7 cellular contexts compared by ENCODE assay signal in genomic region chr5:150783422-150783928, GRCh38. TPM values are rescaled to one million over a fixed set of nuclear protein-coding genes. Genes with fewer than 3 reads are reported as not detected.
DNase-seq lines count a peak whose midpoint lies in the region; ATAC-seq and TF ChIP-seq lines count a peak whose summit lies in the region.

No MANE protein-coding gene starts in this region.

- H3K4me3 ChIP-seq in endodermal cell (ENCODE audit: low read length), result peak overlapping the region; percentile 32
- H3K4me3 ChIP-seq in tibial nerve, result peak overlapping the region in 1 of 4 donors; percentile 4

- H3K27ac ChIP-seq in endodermal cell (ENCODE audit: low read depth, low read length), result no peak overlapping the region
- H3K27ac ChIP-seq in tibial nerve, result peak overlapping the region; percentile 56 to 96 (median 93)

- peaks cover 30% of the 10 kb centered on the region for H3K36me3 Mint-ChIP-seq in activated CD4-positive, alpha-beta memory T cell treated with anti-CD3 and anti-CD28 coated beads, Interleukin-2, amount 10 ng/mL, durations not matched to agents 7 days and 5 days (ENCODE audit: low read depth)
- H3K36me3 Mint-ChIP-seq in endodermal cell (ENCODE audit: low read depth), result peaks cover 5% of the 10 kb centered on the region
- peaks cover 6% of the 10 kb centered on the region for H3K36me3 Mint-ChIP-seq in natural killer cell treated with Interleukin-12 subunit alpha and Interleukin-12 subunit beta and Interleukin-15 and Interleukin-18, amount 100 ng/mL, for 72 hours

- no peaks in the 10 kb centered on the region for H3K36me3 ChIP-seq in endodermal cell (ENCODE audit: control insufficient read depth, insufficient read depth, low read length)
- no peaks in the 10 kb centered on the region for H3K36me3 ChIP-seq in tibial nerve

- no peak for TF ChIP-seq CTCF in endodermal cell (conservative IDR thresholded peaks at IDR 0.05)
- no peak for TF ChIP-seq CTCF in tibial nerve (IDR thresholded peaks at IDR 0.05)

- peaks cover 73% of the 10 kb centered on the region for H3K4me1 Mint-ChIP-seq in activated CD4-positive, alpha-beta memory T cell treated with anti-CD3 and anti-CD28 coated beads, Interleukin-2, amount 10 ng/mL, durations not matched to agents 7 days and 5 days
- peaks cover 20% of the 10 kb centered on the region for H3K4me1 Mint-ChIP-seq in endodermal cell
- peaks cover 66 to 68% of the 10 kb centered on the region in 2 donors for H3K4me1 Mint-ChIP-seq in natural killer cell treated with Interleukin-12 subunit alpha and Interleukin-12 subunit beta and Interleukin-15 and Interleukin-18, amount 100 ng/mL, for 72 hours (ENCODE audit: low read depth in 2 of 2)

- DNase-seq in NCI-H2196 treated with DMSO at 0.1 percent for 48 hours (lab: John Stamatoyannopoulos, UW; ENCODE audit: unreplicated experiment) (peak; percentile 93), endodermal cell (peak; percentile 80), tibial nerve (ENCODE audit: low spot score in 2 of 2) (peak in 1 of 2 donors; percentile 70)
- peak; percentile 79 for DNase-seq in activated CD4-positive, alpha-beta memory T cell treated with anti-CD3 and anti-CD28 coated beads, Interleukin-2, amount 10 ng/mL, durations not matched to agents 7 days and 5 days
- peak; percentile 70 for DNase-seq in natural killer cell treated with Interleukin-12 subunit alpha and Interleukin-12 subunit beta and Interleukin-15 and Interleukin-18, amount 100 ng/mL, for 72 hours (ENCODE audit: low spot score)

- H3K9me3 ChIP-seq in endodermal cell (ENCODE audit: control insufficient read depth, low read length) (peaks cover 16% of the 10 kb centered on the region), tibial nerve (no peaks in the 10 kb centered on the region)

- H3K4me3 Mint-ChIP-seq in activated CD4-positive, alpha-beta memory T cell treated with anti-CD3 and anti-CD28 coated beads, Interleukin-2, amount 10 ng/mL, durations not matched to agents 7 days and 5 days, result peak overlapping the region; percentile 38
- H3K4me3 Mint-ChIP-seq in endodermal cell, result no peak overlapping the region
- peak overlapping the region; percentile 98 for H3K4me3 Mint-ChIP-seq in natural killer cell treated with Interleukin-12 subunit alpha and Interleukin-12 subunit beta and Interleukin-15 and Interleukin-18, amount 100 ng/mL, for 72 hours

- CTCF ChIA-PET in activated CD4-positive, alpha-beta memory T cell treated with anti-CD3 and anti-CD28 coated beads, Interleukin-2, amount 10 ng/mL, durations not matched to agents 7 days and 5 days (lab: Charles Lee), result interaction anchor here (0.7 to 8.1 kb wide), 20 partner anchors 11 to 1360 kb away, joined by 3 to 108 read pairs (median 4); partner anchors contain the start of genes DCTN4, IRGM and RBM22

- H3K4me1 ChIP-seq in endodermal cell (ENCODE audit: control insufficient read depth, insufficient read depth, low read length), result peaks cover 8% of the 10 kb centered on the region
- peaks cover 0 to 77% (median 55%) of the 10 kb centered on the region in 4 donors for H3K4me1 ChIP-seq in tibial nerve

- H3K27ac Mint-ChIP-seq in activated CD4-positive, alpha-beta memory T cell treated with anti-CD3 and anti-CD28 coated beads, Interleukin-2, amount 10 ng/mL, durations not matched to agents 7 days and 5 days, result peak overlapping the region; percentile 91
- no peak overlapping the region for H3K27ac Mint-ChIP-seq in endodermal cell
- H3K27ac Mint-ChIP-seq in natural killer cell treated with Interleukin-12 subunit alpha and Interleukin-12 subunit beta and Interleukin-15 and Interleukin-18, amount 100 ng/mL, for 72 hours, result peak overlapping the region; percentile 89 to 90

- H3K9ac ChIP-seq in endodermal cell (ENCODE audit: extremely low read depth, low read length, poor library complexity, severe bottlenecking), result no peak overlapping the region

- H3K27me3 Mint-ChIP-seq in activated CD4-positive, alpha-beta memory T cell treated with anti-CD3 and anti-CD28 coated beads, Interleukin-2, amount 10 ng/mL, durations not matched to agents 7 days and 5 days, result no peaks in the 10 kb centered on the region
- peaks cover 27% of the 10 kb centered on the region for H3K27me3 Mint-ChIP-seq in endodermal cell (ENCODE audit: insufficient read depth)
- no peaks in the 10 kb centered on the region for H3K27me3 Mint-ChIP-seq in natural killer cell treated with Interleukin-12 subunit alpha and Interleukin-12 subunit beta and Interleukin-15 and Interleukin-18, amount 100 ng/mL, for 72 hours

- peak; percentile 51 for ATAC-seq in GM18502 (IDR thresholded peaks at IDR 0.05; ENCODE audit: poor library complexity, unreplicated experiment)
- peak; percentile 41 for ATAC-seq in HG02840 (IDR thresholded peaks at IDR 0.05; ENCODE audit: low FRiP score, unreplicated experiment)
- peak; percentile 83 to 89 for ATAC-seq in natural killer cell treated with Interleukin-12 subunit alpha and Interleukin-12 subunit beta and Interleukin-15 and Interleukin-18, amount 100 ng/mL, for 72 hours

- POLR2A ChIA-PET in activated CD4-positive, alpha-beta memory T cell treated with anti-CD3 and anti-CD28 coated beads, Interleukin-2, amount 10 ng/mL, durations not matched to agents 7 days and 5 days (lab: Charles Lee), result interaction anchor here (0.6 to 4.2 kb wide), 20 partner anchors 9 to 374 kb away, joined by 3 to 37 read pairs (median 4); partner anchors contain the start of genes ANXA6, DCTN4, IRGM and RBM22

- 73 to 81% methylated on average over 5 to 7 of the region's 7 CpGs for WGBS in endodermal cell (ENCODE audit: insufficient coverage in 1 of 2, insufficient read length in 1 of 2), 2 experiments
- WGBS in tibial nerve, 2 donors, result 4 to 5% methylated on average over 7 of the region's 7 CpGs

- peak; percentile 39 to 80 for TF ChIP-seq EP300 in tibial nerve (IDR thresholded peaks at IDR 0.05)

- H3K9me3 Mint-ChIP-seq in activated CD4-positive, alpha-beta memory T cell treated with anti-CD3 and anti-CD28 coated beads, Interleukin-2, amount 10 ng/mL, durations not matched to agents 7 days and 5 days, result peaks cover 3% of the 10 kb centered on the region
- peaks cover 12% of the 10 kb centered on the region for H3K9me3 Mint-ChIP-seq in endodermal cell
- H3K9me3 Mint-ChIP-seq in natural killer cell treated with Interleukin-12 subunit alpha and Interleukin-12 subunit beta and Interleukin-15 and Interleukin-18, amount 100 ng/mL, for 72 hours, result no peaks in the 10 kb centered on the region

- TF ChIP-seq POLR2A in tibial nerve (IDR thresholded peaks at IDR 0.05), result no peak

- peaks cover 14% of the 10 kb centered on the region for H3K27me3 ChIP-seq in endodermal cell (ENCODE audit: control insufficient read depth, insufficient read depth, low read length, poor library complexity, severe bottlenecking)
- H3K27me3 ChIP-seq in tibial nerve, result no peaks in the 10 kb centered on the region

RNA-seq across cellular contexts. Expression of gene SMIM3, which starts 4.9 kb away (rescaled TPM):
- total RNA-seq in activated CD4-positive, alpha-beta memory T cell treated with anti-CD3 and anti-CD28 coated beads, Interleukin-2, amount 10 ng/mL, durations not matched to agents 7 days and 5 days, result 10 to 100 TPM; 17.4 to 19.1 TPM
- total RNA-seq in endodermal cell, result 1 to 10 TPM; 6.3 to 9.0 TPM
- polyA plus RNA-seq in endodermal cell (2013, experiment 1 of 2), result 9.3 TPM
- 6.3 TPM for polyA plus RNA-seq in endodermal cell (2013, experiment 2 of 2)
- total RNA-seq in natural killer cell treated with Interleukin-12 subunit alpha and Interleukin-12 subunit beta and Interleukin-15 and Interleukin-18, amount 100 ng/mL, for 72 hours, result 10 to 100 TPM; 24.5 to 30.4 TPM
- total RNA-seq in tibial nerve, result 10 to 100 TPM; 33.0 to 54.3 (median 38.3) TPM

RNA-seq across cellular contexts. Expression of gene DCTN4, which starts 24.7 kb away (rescaled TPM):
- 10 to 100 TPM; 38.6 to 40.6 TPM for total RNA-seq in activated CD4-positive, alpha-beta memory T cell treated with anti-CD3 and anti-CD28 coated beads, Interleukin-2, amount 10 ng/mL, durations not matched to agents 7 days and 5 days
- total RNA-seq in endodermal cell (10 to 100 TPM; 51.5 to 64.3 TPM), tibial nerve (10 to 100 TPM; 38.0 to 80.2 (median 63.4) TPM)
- 67.7 TPM for polyA plus RNA-seq in endodermal cell (2013, experiment 1 of 2)
- polyA plus RNA-seq in endodermal cell (2013, experiment 2 of 2), result 58.3 TPM
- total RNA-seq in natural killer cell treated with Interleukin-12 subunit alpha and Interleukin-12 subunit beta and Interleukin-15 and Interleukin-18, amount 100 ng/mL, for 72 hours, result 10 to 100 TPM; 54.1 to 68.8 TPM
